ENCODE assay signal across 7 cellular contexts in the genomic region with DNA sequence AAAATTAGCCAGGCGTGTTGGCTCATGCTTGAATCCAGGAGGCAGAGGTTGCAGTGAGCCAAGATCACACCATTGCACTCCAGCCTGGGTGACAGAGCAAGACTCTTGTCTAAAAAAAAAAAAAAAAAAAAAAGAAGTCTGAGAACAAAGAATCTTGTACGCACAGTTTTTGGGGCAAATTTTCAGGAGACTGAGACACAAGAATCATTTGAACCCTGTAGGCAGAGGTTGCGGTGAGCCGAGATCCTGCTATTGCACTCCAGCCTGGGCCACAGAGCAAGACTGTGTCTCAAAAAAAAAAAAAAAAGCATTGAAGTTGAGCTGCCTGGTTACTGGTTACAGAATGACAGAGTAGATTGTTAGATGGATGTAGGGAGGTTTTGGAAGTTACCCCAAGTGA. TPM values are rescaled to one million over a fixed set of nuclear protein-coding genes. Genes with fewer than 3 reads are reported as not detected.
"Had no signal": no experiment of that assay in that cellular context is flagged by ENCODE, and none has a peak within 500 bp of the region (broad histone marks: within the 10 kb centered on the region; RNA-seq: fewer than 3 reads in every experiment).

No MANE protein-coding gene starts in this region.

RNA-seq across cellular contexts. Expression of a gene that starts 39.2 kb away (rescaled TPM):
- total RNA-seq: PC-3, RPMI7951, SJSA1 had no signal

RNA-seq across cellular contexts. Expression of a gene that starts 46.7 kb away (rescaled TPM):
- total RNA-seq: OCI-LY7, PC-3, PC-9, RPMI7951, SJSA1, SK-MEL-5 had no signal
- polyA plus RNA-seq: SK-N-SH had no signal
